Comparison of ENCODE assay signal across 20 cellular contexts in genomic region chr20:58004146-58004545, GRCh38.
A peak's percentile ranks its signal among the peaks of the same experiment; 100 is the strongest.
DNase-seq lines count a peak whose midpoint lies in the region; ATAC-seq, FAIRE-seq and TF ChIP-seq lines count a peak whose summit lies in the region.
"Had no signal": no experiment of that assay in that cellular context is flagged by ENCODE, and none has a peak within 500 bp of the region (broad histone marks: within the 10 kb centered on the region; RNA-seq: fewer than 3 reads in every experiment).

No MANE protein-coding gene starts in this region.

- in situ Hi-C loops in GM13977 (cut with MboI; ENCODE audit: low pct_unique_long_range_greater_than_20kb, low sequenced_read_pairs, unreplicated experiment) = no loop called here

- H3K23me2 ChIP-seq in H9 (ENCODE audit: insufficient read length, low read depth, low read length, poor library complexity, severe bottlenecking) = no peaks in the 10 kb centered on the region

- TF ChIP-seq CTCF in H9 (conservative IDR thresholded peaks at IDR 0.05) = no peak
- no peak for TF ChIP-seq CTCF in bronchial epithelial cell (IDR thresholded peaks at IDR 0.05; ENCODE audit: insufficient read depth, low read length, severe bottlenecking)
- TF ChIP-seq CTCF in progenitor cell of endocrine pancreas (IDR thresholded peaks at IDR 0.05; ENCODE audit: unreplicated experiment) = no peak
- TF ChIP-seq CTCF in GM13977 (IDR thresholded peaks at IDR 0.05; ENCODE audit: extremely low read depth, insufficient read depth, missing control alignments) = no peak

- no peaks in the 10 kb centered on the region for H3K36me3 ChIP-seq in bronchial epithelial cell (ENCODE audit: control insufficient read depth, insufficient read depth, low read length)
- H3K36me3 ChIP-seq: HAP-1 had no signal

- no peak overlapping the region; the same call in 1 of the 2 replicates for H3K14ac ChIP-seq in H9 (ENCODE audit: insufficient read depth, low read length)

- H2BK20ac ChIP-seq in H9 (ENCODE audit: low read depth, low read length, poor library complexity, severe bottlenecking) = no peak overlapping the region

- H4K5ac ChIP-seq in H9 (ENCODE audit: insufficient read length, low read depth, low read length) = no peak overlapping the region

- no peak overlapping the region for H3K4ac ChIP-seq in H9 (ENCODE audit: low read depth, low read length)

- H3K27me3 Mint-ChIP-seq in H9 (ENCODE audit: low read depth) (peaks cover 9% of the 10 kb centered on the region), progenitor cell of endocrine pancreas (peaks cover 14% of the 10 kb centered on the region)

- no peaks in the 10 kb centered on the region for H3K79me2 ChIP-seq in H9 (ENCODE audit: insufficient read depth, low read length)

- no peak overlapping the region for H3K4me3 Mint-ChIP-seq in H9
- H3K4me3 Mint-ChIP-seq in progenitor cell of endocrine pancreas (ENCODE audit: low read depth) = no peak overlapping the region
- H3K4me3 Mint-ChIP-seq: B cell; CD4-positive, alpha-beta T cell; HFFc6 had no signal

- H3K4me1 ChIP-seq in H9 (ENCODE audit: insufficient read depth, low read length) = no peaks in the 10 kb centered on the region
- H3K4me1 ChIP-seq: HAP-1 had no signal

- H3K4me1 Mint-ChIP-seq in H9 (peaks cover 10 to 13% of the 10 kb centered on the region in 2 experiments), progenitor cell of endocrine pancreas (ENCODE audit: low read depth) (peaks cover 3% of the 10 kb centered on the region)

- no peak overlapping the region for H3T11ph ChIP-seq in H9 (ENCODE audit: low read length)

- WGBS in H9 (ENCODE audit: extremely low coverage, insufficient read length, low lambda C conversion rate) = no CpG with 5 or more reads among the region's 7 CpGs

- H3K9ac ChIP-seq in H9 (ENCODE audit: extremely low read depth, insufficient read length, low read length) = no peak overlapping the region

- peaks cover 2 to 3% of the 10 kb centered on the region in 2 experiments; a peak in 2 of 5 replicates for H3K9me3 Mint-ChIP-seq in H9
- no peaks in the 10 kb centered on the region for H3K9me3 Mint-ChIP-seq in progenitor cell of endocrine pancreas (ENCODE audit: low read depth)
- H3K9me3 Mint-ChIP-seq: CD4-positive, alpha-beta T cell had no signal

- H3K36me3 Mint-ChIP-seq in H9 (ENCODE audit: insufficient read depth in 1 of 3, low read depth in 3 of 3) = no peaks in the 10 kb centered on the region; a peak in 1 of 7 replicates
- H3K36me3 Mint-ChIP-seq in progenitor cell of endocrine pancreas (ENCODE audit: insufficient read depth) = no peaks in the 10 kb centered on the region

- H3K27ac ChIP-seq in H9 (ENCODE audit: insufficient read length, low read depth, low read length) = no peak overlapping the region

- no peaks in the 10 kb centered on the region for H4K20me1 ChIP-seq in H9 (ENCODE audit: control insufficient read depth, insufficient read depth, insufficient read length)

- H3K23ac ChIP-seq in H9 (ENCODE audit: insufficient read length, low read depth, low read length) = no peak overlapping the region

- no peak overlapping the region for H2BK12ac ChIP-seq in H9 (ENCODE audit: insufficient read length, low read depth, low read length)

- H4K91ac ChIP-seq in H9 (ENCODE audit: insufficient read length, low read depth, low read length) = no peak overlapping the region

- no peaks in the 10 kb centered on the region for H3K9me3 ChIP-seq in H9 (ENCODE audit: control insufficient read depth, low read depth, low read length)
- H3K9me3 ChIP-seq: HAP-1 had no signal

- peak overlapping the region; percentile 30 for H4K8ac ChIP-seq in H9 (replicated peaks; ENCODE audit: insufficient read length, low read depth, low read length)

- FAIRE-seq in HTR-8/SVneo (lab: Jason Lieb, UNC) (peak; percentile 98), bronchial epithelial cell (lab: Jason Lieb, UNC) (peak; percentile 18)
- FAIRE-seq: A204.1, G401.6, GM12891, GM19239 had no signal

- no peak overlapping the region for H2AFZ ChIP-seq in H9 (ENCODE audit: low read length)

- H3K18ac ChIP-seq in H9 (ENCODE audit: insufficient read length, low read depth, low read length) = no peak overlapping the region

- H3K79me1 ChIP-seq in H9 (ENCODE audit: insufficient read depth, low read depth, low read length, poor library complexity, severe bottlenecking) = no peaks in the 10 kb centered on the region

- no peak overlapping the region for H3K4me2 ChIP-seq in H9 (ENCODE audit: insufficient read depth, insufficient read length, low read length)

- no peak overlapping the region for H2BK5ac ChIP-seq in H9 (ENCODE audit: insufficient read length, low read length)

- no peak for DNase-seq in H9
- no peak for DNase-seq in HTR-8/SVneo (ENCODE audit: insufficient read length, low spot score)
- no peak for DNase-seq in bronchial epithelial cell (ENCODE audit: low read depth)
- no peak for DNase-seq in progenitor cell of endocrine pancreas (ENCODE audit: low spot score, unreplicated experiment)
- no peak for DNase-seq in DMS153 treated with DMSO at 0.1 percent for 48 hours (lab: John Stamatoyannopoulos, UW; ENCODE audit: unreplicated experiment)
- no peak for DNase-seq in GM13977 (ENCODE audit: low spot score)
- DNase-seq: C1 segment of cervical spinal cord; CD4-positive, alpha-beta T cell; DMS79 treated with DMSO at 0.1 percent for 48 hours; EL; GOT3; HFFc6; KBM-7 had no signal

- no peak for ATAC-seq in HG03565 (IDR thresholded peaks at IDR 0.05; ENCODE audit: unreplicated experiment)

- H3K4me3 ChIP-seq in bronchial epithelial cell (ENCODE audit: low read depth, low read length) = no peak overlapping the region
- H3K4me3 ChIP-seq: HAP-1 had no signal

- H2BK120ac ChIP-seq in H9 (ENCODE audit: low read depth, low read length, poor library complexity, severe bottlenecking) = no peak overlapping the region

- H2AK5ac ChIP-seq in H9 (ENCODE audit: insufficient read length, low read length) = no peak overlapping the region

- no peak overlapping the region for H3K56ac ChIP-seq in H9 (ENCODE audit: insufficient read length, low read depth, low read length)

- H3K27me3 ChIP-seq in H9 (ENCODE audit: insufficient read depth, low read length) (no peaks in the 10 kb centered on the region), bronchial epithelial cell (ENCODE audit: control insufficient read depth, insufficient read depth, low read length) (peaks cover 5% of the 10 kb centered on the region)

- no peak overlapping the region for H3K27ac Mint-ChIP-seq in H9
- H3K27ac Mint-ChIP-seq in progenitor cell of endocrine pancreas = peak overlapping the region; percentile 65
- H3K27ac Mint-ChIP-seq: B cell; CD4-positive, alpha-beta T cell; HFFc6 had no signal

- no peak overlapping the region for H2BK15ac ChIP-seq in H9 (ENCODE audit: low read depth, low read length)
